Comparison of ENCODE assay signal across 15 cellular contexts in the genomic region with DNA sequence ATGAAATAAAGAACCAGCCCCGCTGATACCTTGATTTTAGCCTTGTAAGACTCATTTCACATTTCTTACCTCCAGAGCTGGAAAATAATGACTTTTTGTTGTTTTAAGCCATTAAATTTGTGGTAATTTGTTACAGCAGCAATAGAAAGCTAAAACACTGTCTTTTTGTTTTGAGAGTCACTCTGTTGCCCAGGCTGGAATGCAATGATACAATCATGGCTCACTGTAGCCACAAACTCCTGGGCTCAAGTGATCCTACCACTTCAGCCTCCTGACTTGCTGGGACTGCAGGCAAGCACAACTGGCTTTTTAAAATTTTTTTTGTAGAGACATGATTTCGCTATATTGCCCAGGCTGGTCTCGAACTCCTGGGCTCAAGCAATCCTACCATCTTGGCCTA. TPM values are rescaled to one million over a fixed set of nuclear protein-coding genes. Genes with fewer than 3 reads are reported as not detected.
"Had no signal": no experiment of that assay in that cellular context is flagged by ENCODE, and none has a peak within 500 bp of the region (broad histone marks: within the 10 kb centered on the region; RNA-seq: fewer than 3 reads in every experiment).

No MANE protein-coding gene starts in this region.

- H3K4me3 ChIP-seq: lung, mucosa of descending colon had no signal

- DNase-seq: activated CD4-positive, alpha-beta T cell treated with anti-CD3 and anti-CD28 coated beads, Interleukin-2, amount 50 U/mL, for 48 hours; activated CD4-positive, CD25-positive, alpha-beta regulatory T cell treated with anti-CD3 and anti-CD28 coated beads, Interleukin-2, amount 50 U/mL, for 72 hours; activated CD8-positive, alpha-beta memory T cell treated with anti-CD3 and anti-CD28 coated beads, Interleukin-2, amount 10 ng/mL, durations not matched to agents 7 days and 5 days; activated effector memory CD4-positive, alpha-beta T cell treated with anti-CD3 and anti-CD28 coated beads, Interleukin-2, amount 50 U/mL, for 16 hours; activated T-cell treated with anti-CD3 and anti-CD28 coated beads, Interleukin-2, amount 50 U/mL, for 24 hours; amygdala; mucosa of descending colon; naive thymus-derived CD8-positive, alpha-beta T cell; nucleus accumbens; stimulated activated CD4-positive, alpha-beta T cell treated with anti-CD3 and anti-CD28 coated beads, Interleukin-2, amount 100 ng/mL, for 48 hours; stimulated activated naive CD4-positive, alpha-beta T cell treated with Interleukin-2 at 50 U/mL for 16 hours; SW 1271 had no signal

- ATAC-seq: activated CD8-positive, alpha-beta memory T cell treated with anti-CD3 and anti-CD28 coated beads, Interleukin-2, amount 10 ng/mL, durations not matched to agents 7 days and 5 days; activated naive CD4-positive, alpha-beta T cell treated with anti-CD3 and anti-CD28 coated beads, Interleukin-2, amount 50 U/mL, for 72 hours; mucosa of descending colon; naive thymus-derived CD8-positive, alpha-beta T cell; sciatic nerve had no signal

RNA-seq across cellular contexts. Expression of a gene that starts 34.7 kb away (rescaled TPM):
- total RNA-seq: activated CD8-positive, alpha-beta memory T cell treated with anti-CD3 and anti-CD28 coated beads, Interleukin-2, amount 10 ng/mL, durations not matched to agents 7 days and 5 days; naive thymus-derived CD8-positive, alpha-beta T cell had no signal
